12 cellular contexts compared by ENCODE assay signal in genomic region chr9:34546102-34546833, GRCh38. TPM values are rescaled to one million over a fixed set of nuclear protein-coding genes. Genes with fewer than 3 reads are reported as not detected.
"Had no signal": no experiment of that assay in that cellular context is flagged by ENCODE, and none has a peak within 500 bp of the region (broad histone marks: within the 10 kb centered on the region; RNA-seq: fewer than 3 reads in every experiment).

No MANE protein-coding gene starts in this region.

- FAIRE-seq: endometrium, kidney, TTC549 had no signal

- H3K4me1 ChIP-seq: colonic mucosa, left ventricle myocardium inferior had no signal

- H3K27ac ChIP-seq: body of pancreas, colonic mucosa, gastrocnemius medialis, left ventricle myocardium inferior had no signal

- H3K4me3 ChIP-seq: body of pancreas, colonic mucosa, gastrocnemius medialis, left ventricle myocardium inferior had no signal

- H3K9me3 ChIP-seq: body of pancreas, colonic mucosa, gastrocnemius medialis, left ventricle myocardium inferior had no signal

- H3K36me3 ChIP-seq: colonic mucosa, gastrocnemius medialis, left ventricle myocardium inferior had no signal

- H3K27me3 ChIP-seq: body of pancreas, colonic mucosa, gastrocnemius medialis had no signal

RNA-seq across cellular contexts. Expression of gene ENHO, which starts 23.5 kb away (rescaled TPM):
- total RNA-seq: activated CD4-positive, alpha-beta T cell treated with anti-CD3 and anti-CD28 coated beads for 36 hours; left ventricle myocardium inferior; omental fat pad had no signal

RNA-seq across cellular contexts. Expression of gene CNTFR, which starts 43.3 kb away (rescaled TPM):
- total RNA-seq: activated CD4-positive, alpha-beta T cell treated with anti-CD3 and anti-CD28 coated beads for 36 hours; activated naive CD4-positive, alpha-beta T cell treated with anti-CD3 and anti-CD28 coated beads for 36 hours; mammary epithelial cell; mononuclear cell had no signal
- polyA plus RNA-seq: mammary epithelial cell had no signal
